In genomic region chr1:98472878-98473277, GRCh38 we compare ENCODE assay signal across 25 cellular contexts.
"Had no signal": no experiment of that assay in that cellular context is flagged by ENCODE, and none has a peak within 500 bp of the region (broad histone marks: within the 10 kb centered on the region; RNA-seq: fewer than 3 reads in every experiment).

No MANE protein-coding gene starts in this region.

- H3K27ac ChIP-seq: colonic mucosa, epithelial cell of prostate, esophagus squamous epithelium, gastrocnemius medialis, heart right ventricle, left lung, lower lobe of right lung had no signal

- H3K27me3 ChIP-seq: colonic mucosa, esophagus squamous epithelium, gastrocnemius medialis, left lung had no signal

- FAIRE-seq: endometrium, islet of Langerhans, keratinocyte had no signal

- ATAC-seq: effector memory CD8-positive, alpha-beta T cell; esophagus mucosa; gastrocnemius medialis; heart right ventricle; left cardiac atrium; left lung; left ventricle myocardium superior; lower lobe of right lung; mucosa of descending colon had no signal

- H3K4me3 ChIP-seq: colonic mucosa, esophagus squamous epithelium, gastrocnemius medialis, heart right ventricle, left lung, lower lobe of right lung, mucosa of descending colon had no signal

- H3K36me3 ChIP-seq: colonic mucosa, esophagus squamous epithelium, gastrocnemius medialis, heart right ventricle, left lung, lower lobe of right lung had no signal

- DNase-seq: colonic mucosa; cortex of kidney; effector CD8-positive, alpha-beta T cell; effector memory CD8-positive, alpha-beta T cell; endodermal cell; erythroblast; esophagus squamous epithelium; foreskin fibroblast; foreskin melanocyte; gastrocnemius medialis; glutamatergic neuron; head of caudate nucleus; heart right ventricle; hippocampal formation; left cardiac atrium; left lung; left ventricle myocardium superior; lower lobe of right lung; mesenchymal stem cell; mucosa of descending colon had no signal

- H3K9me3 ChIP-seq: colonic mucosa, esophagus squamous epithelium, gastrocnemius medialis, heart right ventricle, left lung, lower lobe of right lung, mucosa of descending colon had no signal

- H3K4me1 ChIP-seq: colonic mucosa, esophagus squamous epithelium, gastrocnemius medialis, heart right ventricle, left lung, lower lobe of right lung had no signal
